In genomic region chr2:73156539-73157124, GRCh38 we compare ENCODE assay signal across 8 cellular contexts. TPM values are rescaled to one million over a fixed set of nuclear protein-coding genes. Genes with fewer than 3 reads are reported as not detected.
DNase-seq lines count a peak whose midpoint lies in the region; ATAC-seq and TF ChIP-seq lines count a peak whose summit lies in the region.

No MANE protein-coding gene starts in this region.

- ATAC-seq in activated naive CD4-positive, alpha-beta T cell treated with anti-CD3 and anti-CD28 coated beads, Interleukin-2, amount 50 U/mL, for 72 hours = peak; percentile 69 to 85
- ATAC-seq in left cardiac atrium (peak; percentile 85 to 93), HG02973 (IDR thresholded peaks at IDR 0.05; ENCODE audit: unreplicated experiment) (no peak)

- no peak overlapping the region for H3K4me3 Mint-ChIP-seq in progenitor cell of endocrine pancreas (ENCODE audit: low read depth)

- H3K27ac Mint-ChIP-seq in activated naive CD4-positive, alpha-beta T cell treated with anti-CD3 and anti-CD28 coated beads, Interleukin-2, amount 50 U/mL, for 72 hours = no peak overlapping the region
- H3K27ac Mint-ChIP-seq in progenitor cell of endocrine pancreas = peak overlapping the region; percentile 11

- intact Hi-C loops in left cardiac atrium (cut with DNase I) = loop anchor here (2.0 to 5.0 kb wide), 3 partner anchors 69 to 264 kb away; no protein-coding TSS in a partner anchor

- H3K9me3 Mint-ChIP-seq in activated naive CD4-positive, alpha-beta T cell treated with anti-CD3 and anti-CD28 coated beads, Interleukin-2, amount 50 U/mL, for 72 hours = no peaks in the 10 kb centered on the region
- peaks cover 5% of the 10 kb centered on the region for H3K9me3 Mint-ChIP-seq in progenitor cell of endocrine pancreas (ENCODE audit: low read depth)

- peaks cover 8% of the 10 kb centered on the region for H3K4me1 Mint-ChIP-seq in progenitor cell of endocrine pancreas (ENCODE audit: low read depth)

- H3K27ac ChIP-seq in 22Rv1 = no peak overlapping the region

- H3K36me3 Mint-ChIP-seq in activated naive CD4-positive, alpha-beta T cell treated with anti-CD3 and anti-CD28 coated beads, Interleukin-2, amount 50 U/mL, for 72 hours = no peaks in the 10 kb centered on the region
- H3K36me3 Mint-ChIP-seq in progenitor cell of endocrine pancreas (ENCODE audit: insufficient read depth) = no peaks in the 10 kb centered on the region

- H3K27me3 Mint-ChIP-seq in progenitor cell of endocrine pancreas = peaks cover 21% of the 10 kb centered on the region

- DNase-seq in GM10266 (ENCODE audit: extremely low spot score) (peak; percentile 30), NCI-H82 treated with DMSO at 0.1 percent for 48 hours (lab: John Stamatoyannopoulos, UW; ENCODE audit: unreplicated experiment) (peak; percentile 45), left cardiac atrium (peak; percentile 79), progenitor cell of endocrine pancreas (ENCODE audit: low spot score, unreplicated experiment) (peak; percentile 49), NCI-H187 (lab: John Stamatoyannopoulos, UW) (no peak)
- peak in 1 of 2 donors; percentile 60 for DNase-seq in activated naive CD4-positive, alpha-beta T cell treated with anti-CD3 and anti-CD28 coated beads, Interleukin-2, amount 50 U/mL, for 72 hours (ENCODE audit: low spot score in 2 of 2)

- TF ChIP-seq CTCF in 22Rv1 (IDR thresholded peaks at IDR 0.05) = peak; percentile 81
- peak; percentile 59 for TF ChIP-seq CTCF in GM10266 (IDR thresholded peaks at IDR 0.05; ENCODE audit: control insufficient read depth, insufficient read depth, low read depth, missing control alignments)
- peak; percentile 80 for TF ChIP-seq CTCF in progenitor cell of endocrine pancreas (IDR thresholded peaks at IDR 0.05; ENCODE audit: unreplicated experiment)

RNA-seq across cellular contexts. Expression of gene RAB11FIP5, which starts 43.9 kb away (rescaled TPM):
- total RNA-seq in activated naive CD4-positive, alpha-beta T cell treated with anti-CD3 and anti-CD28 coated beads, Interleukin-2, amount 50 U/mL, for 72 hours = 10 to 100 TPM in 1 of 2 donors, 1 to 10 TPM in 1; 8.3 to 27.9 TPM
- total RNA-seq in left cardiac atrium (10 to 100 TPM; 21.7 to 31.8 TPM), progenitor cell of endocrine pancreas (22.0 and 23.5 TPM in 2 replicates)

RNA-seq across cellular contexts. Expression of gene NOTO, which starts 45.7 kb away (rescaled TPM):
- not detected for total RNA-seq in activated naive CD4-positive, alpha-beta T cell treated with anti-CD3 and anti-CD28 coated beads, Interleukin-2, amount 50 U/mL, for 72 hours
- total RNA-seq in left cardiac atrium = not detected
- total RNA-seq in progenitor cell of endocrine pancreas = not detected in 2 replicates

RNA-seq across cellular contexts. Expression of gene SMYD5, which starts 57.4 kb away (rescaled TPM):
- 10 to 100 TPM; 36.0 to 41.1 TPM for total RNA-seq in activated naive CD4-positive, alpha-beta T cell treated with anti-CD3 and anti-CD28 coated beads, Interleukin-2, amount 50 U/mL, for 72 hours
- 10 to 100 TPM; 14.1 to 18.2 TPM for total RNA-seq in left cardiac atrium
- total RNA-seq in progenitor cell of endocrine pancreas = 30.2 and 32.7 TPM in 2 replicates

Comparison
In these comparisons a context has a peak if more than half of its experiments do, and no peak if none do; other contexts are left out.
1. DNase-seq: peak in GM10266 (single experiment), NCI-H82 treated with DMSO at 0.1 percent for 48 hours (single experiment), left cardiac atrium (single experiment) and progenitor cell of endocrine pancreas (single experiment); none in NCI-H187 (0 of 2).
2. Peak in every context shown above with its lines, with median percentiles within 50 percentile points of each other: CTCF ChIP-seq.